1 cellular context compared by ENCODE assay signal in the genomic region with DNA sequence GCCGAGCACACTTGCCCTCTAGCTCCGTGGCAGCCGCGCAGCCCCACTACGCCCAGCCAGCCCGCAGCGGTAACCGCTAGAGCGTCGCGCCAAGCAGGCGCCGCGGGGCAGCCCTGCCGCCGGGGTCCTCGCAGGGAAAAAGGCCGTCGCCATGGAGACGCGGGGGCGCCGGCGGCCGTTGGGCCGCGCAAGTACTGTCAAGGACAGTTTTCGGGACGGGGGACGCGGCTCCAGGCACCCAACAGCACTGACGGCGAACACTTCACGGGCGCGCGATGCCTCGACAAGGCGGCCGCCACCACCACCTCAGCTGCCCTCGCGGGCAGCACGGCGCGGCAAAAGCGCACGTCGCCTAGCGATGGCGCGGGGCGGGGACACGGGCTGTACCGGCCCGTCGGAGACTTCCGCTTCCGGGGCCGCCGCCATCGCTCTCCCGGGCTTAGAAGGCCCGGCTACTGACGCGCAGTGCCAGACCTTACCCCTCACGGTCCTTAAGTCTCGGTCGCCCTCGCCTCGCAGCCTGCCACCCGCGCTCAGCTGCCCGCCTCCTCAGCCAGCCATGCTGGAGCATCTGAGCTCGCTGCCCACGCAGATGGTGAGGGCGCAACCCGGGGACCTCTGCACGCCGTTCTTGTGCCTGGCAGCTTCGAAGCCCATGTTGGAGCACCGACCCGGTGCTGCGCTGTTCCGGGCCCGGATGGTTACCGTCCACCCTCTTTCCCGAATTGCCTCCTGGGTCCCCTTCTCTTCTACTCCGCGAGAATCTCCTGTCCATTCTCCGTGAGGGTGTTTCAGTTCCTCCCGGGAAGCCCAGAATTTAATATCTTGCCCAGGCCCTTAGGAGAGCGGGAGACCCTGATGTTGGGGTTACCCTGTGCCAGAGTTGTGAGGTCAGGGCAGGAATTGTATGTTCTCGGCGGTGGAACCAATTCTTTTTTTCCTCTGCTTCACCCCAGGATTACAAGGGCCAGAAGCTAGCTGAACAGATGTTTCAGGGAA.
A peak's percentile ranks its signal among the peaks of the same experiment; 100 is the strongest.
TF ChIP-seq lines count a peak whose summit lies in the region.

A gene with protein sequence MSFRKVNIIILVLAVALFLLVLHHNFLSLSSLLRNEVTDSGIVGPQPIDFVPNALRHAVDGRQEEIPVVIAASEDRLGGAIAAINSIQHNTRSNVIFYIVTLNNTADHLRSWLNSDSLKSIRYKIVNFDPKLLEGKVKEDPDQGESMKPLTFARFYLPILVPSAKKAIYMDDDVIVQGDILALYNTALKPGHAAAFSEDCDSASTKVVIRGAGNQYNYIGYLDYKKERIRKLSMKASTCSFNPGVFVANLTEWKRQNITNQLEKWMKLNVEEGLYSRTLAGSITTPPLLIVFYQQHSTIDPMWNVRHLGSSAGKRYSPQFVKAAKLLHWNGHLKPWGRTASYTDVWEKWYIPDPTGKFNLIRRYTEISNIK (minus strand): TSS at position 104 of the 999 bp plus-strand sequence. CDS start 5,331 bp downstream, outside the sequence.
A gene (plus strand): TSS at position 419 of the 999 bp plus-strand sequence. CDS start 141 bp downstream, at position 560.

TF ChIP-seq in IMR-90, 13 proteins besides CTCF, POLR2A, EP300 and RAD21:
- TF ChIP-seq MAFK (IDR thresholded peaks at IDR 0.05; ENCODE audit: low read depth, low read length): no peak
- peak; percentile 94 for TF ChIP-seq MXI1 (IDR thresholded peaks at IDR 0.05; ENCODE audit: borderline replicate concordance, low read depth, low read length)
TF ChIP-seq in IMR-90: peak in this region for 1.
